ENCODE assay signal across 12 cellular contexts in genomic region chr5:111734013-111734412, GRCh38. TPM values are rescaled to one million over a fixed set of nuclear protein-coding genes. Genes with fewer than 3 reads are reported as not detected.
A peak's percentile ranks its signal among the peaks of the same experiment; 100 is the strongest.
DNase-seq lines count a peak whose midpoint lies in the region; ATAC-seq and TF ChIP-seq lines count a peak whose summit lies in the region.
"Had no signal": no experiment of that assay in that cellular context is flagged by ENCODE, and none has a peak within 500 bp of the region (broad histone marks: within the 10 kb centered on the region; RNA-seq: fewer than 3 reads in every experiment).

No MANE protein-coding gene starts in this region.

- H3K27ac Mint-ChIP-seq in activated T-helper 2 cell treated with anti-CD3 and anti-CD28 coated beads, Interferon-gamma antibody, Interleukin-2, Interleukin-4, amounts not matched to agents 10 μg/mL and 5 μg/mL and 100 μg/mL, durations not matched to agents 14 hours and 24 hours and 36 hours: peak overlapping the region; percentile 24

- H3K36me3 ChIP-seq in heart left ventricle: peaks cover 0 to 54% (median 8%) of the 10 kb centered on the region in 9 donors

- H3K27me3 ChIP-seq in heart left ventricle: no peaks in the 10 kb centered on the region
- H3K27me3 ChIP-seq: suprapubic skin had no signal

- peaks cover 0 to 57% (median 23%) of the 10 kb centered on the region in 12 donors for H3K4me1 ChIP-seq in heart left ventricle

- no peaks in the 10 kb centered on the region for H3K9me3 Mint-ChIP-seq in activated T-helper 2 cell treated with anti-CD3 and anti-CD28 coated beads, Interferon-gamma antibody, Interleukin-2, Interleukin-4, amounts not matched to agents 10 μg/mL and 5 μg/mL and 100 μg/mL, durations not matched to agents 14 hours and 24 hours and 36 hours

- DNase-seq in HCEC 1CT: peak; percentile 65
- no peak for DNase-seq in activated T-helper 2 cell treated with anti-CD3 and anti-CD28 coated beads, Interferon-gamma antibody, Interleukin-2, Interleukin-4, amounts not matched to agents 10 μg/mL and 5 μg/mL and 100 μg/mL, durations not matched to agents 14 hours and 24 hours and 36 hours (ENCODE audit: low spot score)
- no peak for DNase-seq in heart left ventricle
- DNase-seq in sciatic nerve (ENCODE audit: low spot score): no peak
- no peak for DNase-seq in pons (ENCODE audit: low spot score)
- DNase-seq in NCI-H2107 treated with DMSO at 0.1 percent for 48 hours (lab: John Stamatoyannopoulos, UW; ENCODE audit: unreplicated experiment): no peak
- DNase-seq: activated CD4-positive, alpha-beta T cell treated with anti-CD3 and anti-CD28 coated beads for 4 hours; central memory CD4-positive, alpha-beta T cell; GF-D8; SHP77 treated with DMSO at 0.1 percent for 48 hours had no signal

- ATAC-seq in heart left ventricle (peak; percentile 42 to 65 (median 52)), sciatic nerve (peak; percentile 70), GM19455 (IDR thresholded peaks at IDR 0.05; ENCODE audit: unreplicated experiment) (no peak)

- no peaks in the 10 kb centered on the region for H3K9me3 ChIP-seq in heart left ventricle
- H3K9me3 ChIP-seq: suprapubic skin had no signal

- no peak overlapping the region for H3K4me3 Mint-ChIP-seq in activated T-helper 2 cell treated with anti-CD3 and anti-CD28 coated beads, Interferon-gamma antibody, Interleukin-2, Interleukin-4, amounts not matched to agents 10 μg/mL and 5 μg/mL and 100 μg/mL, durations not matched to agents 14 hours and 24 hours and 36 hours (ENCODE audit: low read depth)

- TF ChIP-seq CTCF in heart left ventricle (IDR thresholded peaks at IDR 0.05): no peak

- intact Hi-C loops in activated T-helper 2 cell treated with anti-CD3 and anti-CD28 coated beads, Interferon-gamma antibody, Interleukin-2, Interleukin-4, amounts not matched to agents 10 μg/mL and 5 μg/mL and 100 μg/mL, durations not matched to agents 14 hours and 24 hours and 36 hours (cut with micrococcal nuclease): no loop called here
- intact Hi-C loops in heart left ventricle (cut with DNase I): no loop called here
- intact Hi-C loops in sciatic nerve (cut with DNase I): no loop called here

- H3K27ac ChIP-seq in heart left ventricle: peak overlapping the region in 7 of 12 donors; percentile 3 to 64 (median 28)
- H3K27ac ChIP-seq: suprapubic skin had no signal

- H3K36me3 Mint-ChIP-seq in activated T-helper 2 cell treated with anti-CD3 and anti-CD28 coated beads, Interferon-gamma antibody, Interleukin-2, Interleukin-4, amounts not matched to agents 10 μg/mL and 5 μg/mL and 100 μg/mL, durations not matched to agents 14 hours and 24 hours and 36 hours (ENCODE audit: low read depth): peaks cover 47% of the 10 kb centered on the region

- 43 to 58% (median 51%) methylated on average over 5 of the region's 6 CpGs for WGBS in heart left ventricle, 4 donors

- no peak for TF ChIP-seq POLR2A in heart left ventricle (IDR thresholded peaks at IDR 0.05)

- H3K4me1 Mint-ChIP-seq in activated T-helper 2 cell treated with anti-CD3 and anti-CD28 coated beads, Interferon-gamma antibody, Interleukin-2, Interleukin-4, amounts not matched to agents 10 μg/mL and 5 μg/mL and 100 μg/mL, durations not matched to agents 14 hours and 24 hours and 36 hours (ENCODE audit: low read depth): peaks cover 55% of the 10 kb centered on the region

- H3K27me3 Mint-ChIP-seq in activated T-helper 2 cell treated with anti-CD3 and anti-CD28 coated beads, Interferon-gamma antibody, Interleukin-2, Interleukin-4, amounts not matched to agents 10 μg/mL and 5 μg/mL and 100 μg/mL, durations not matched to agents 14 hours and 24 hours and 36 hours (ENCODE audit: low read depth): no peaks in the 10 kb centered on the region

- no peak overlapping the region for H3K4me3 ChIP-seq in heart left ventricle
- H3K4me3 ChIP-seq: suprapubic skin had no signal

RNA-seq across cellular contexts. Expression of gene NREP, which starts 23.0 kb away (rescaled TPM):
- 34.9 and 35.3 TPM in 2 replicates for total RNA-seq in activated T-helper 2 cell treated with anti-CD3 and anti-CD28 coated beads, Interferon-gamma antibody, Interleukin-2, Interleukin-4, amounts not matched to agents 10 μg/mL and 5 μg/mL and 100 μg/mL, durations not matched to agents 14 hours and 24 hours and 36 hours
- total RNA-seq in heart left ventricle (10 to 100 TPM in 8 of 9 donors, 1 to 10 TPM in 1; 8.1 to 71.8 (median 43.3) TPM), sciatic nerve (28.6 TPM)
- polyA plus RNA-seq in heart left ventricle: 10 to 100 TPM; 20.0 to 25.8 TPM
